In genomic region chr1:223394706-223395105, GRCh38 we compare ENCODE assay signal across 2 cellular contexts.
TF ChIP-seq lines count a peak whose summit lies in the region.

No MANE protein-coding gene starts in this region.

TF ChIP-seq in GM23338, 12 proteins besides CTCF, POLR2A, EP300 and RAD21:
- TF ChIP-seq ZNF462 (CRISPR knock-in tag; IDR thresholded peaks at IDR 0.05): no peak
- no peak for TF ChIP-seq ZNF331 (CRISPR knock-in tag; IDR thresholded peaks at IDR 0.05; ENCODE audit: low read depth)

TF ChIP-seq in K562, 482 proteins besides CTCF, POLR2A, EP300 and RAD21:
- TF ChIP-seq ZNF830 (CRISPR knock-in tag; IDR thresholded peaks at IDR 0.05) (no peak), SMAD2 (IDR thresholded peaks at IDR 0.05; ENCODE audit: low read depth, low read length) (no peak), FOXJ2 (tag; IDR thresholded peaks at IDR 0.05) (no peak), RNF2 (IDR thresholded peaks at IDR 0.05) (no peak), NCOA4 (IDR thresholded peaks at IDR 0.05; ENCODE audit: partially characterized antibody) (no peak), ZBTB17 (CRISPR knock-in tag; IDR thresholded peaks at IDR 0.05) (no peak), MTA1 (IDR thresholded peaks at IDR 0.05; ENCODE audit: borderline replicate concordance) (no peak), SAP30 (IDR thresholded peaks at IDR 0.05; ENCODE audit: borderline replicate concordance, insufficient read depth, low read depth, low read length, poor library complexity, severe bottlenecking) (no peak)
- TF ChIP-seq, protein P1, sequence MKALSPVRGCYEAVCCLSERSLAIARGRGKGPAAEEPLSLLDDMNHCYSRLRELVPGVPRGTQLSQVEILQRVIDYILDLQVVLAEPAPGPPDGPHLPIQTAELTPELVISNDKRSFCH (CRISPR knock-in tag; IDR thresholded peaks at IDR 0.05): no peak
- TF ChIP-seq, protein P1 (tag; IDR thresholded peaks at IDR 0.05): no peak
- TF ChIP-seq, protein P2, sequence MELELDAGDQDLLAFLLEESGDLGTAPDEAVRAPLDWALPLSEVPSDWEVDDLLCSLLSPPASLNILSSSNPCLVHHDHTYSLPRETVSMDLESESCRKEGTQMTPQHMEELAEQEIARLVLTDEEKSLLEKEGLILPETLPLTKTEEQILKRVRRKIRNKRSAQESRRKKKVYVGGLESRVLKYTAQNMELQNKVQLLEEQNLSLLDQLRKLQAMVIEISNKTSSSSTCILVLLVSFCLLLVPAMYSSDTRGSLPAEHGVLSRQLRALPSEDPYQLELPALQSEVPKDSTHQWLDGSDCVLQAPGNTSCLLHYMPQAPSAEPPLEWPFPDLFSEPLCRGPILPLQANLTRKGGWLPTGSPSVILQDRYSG (tag; conservative IDR thresholded peaks at IDR 0.05; ENCODE audit: low read depth): no peak
